Comparison of ENCODE assay signal across 1 cellular context in genomic region chr20:63520939-63521601, GRCh38.
TF ChIP-seq lines count a peak whose summit lies in the region.

No MANE protein-coding gene starts in this region.

TF ChIP-seq in SK-N-SH, 30 proteins besides CTCF, POLR2A, EP300 and RAD21:
- TF ChIP-seq USF2 (IDR thresholded peaks at IDR 0.05; ENCODE audit: borderline replicate concordance, low read depth, low read length): no peak
- TF ChIP-seq MXI1 (IDR thresholded peaks at IDR 0.05; ENCODE audit: low read depth, low read length): peak; percentile 64; the same call in 1 of the 2 replicates
- no peak; the same call in 1 of the 2 replicates for TF ChIP-seq POLR2AphosphoS5 (IDR thresholded peaks at IDR 0.05; ENCODE audit: low read depth, low read length)
- TF ChIP-seq MAX (IDR thresholded peaks at IDR 0.05; ENCODE audit: low read depth): 0 out of 2 replicates have a peak, but pooled peaks have one; percentile 27
- TF ChIP-seq SIN3A (IDR thresholded peaks at IDR 0.05; ENCODE audit: borderline replicate concordance, low read depth, low read length): peak; percentile 16; the same call in 1 of the 2 replicates
TF ChIP-seq in SK-N-SH: peak in this region for 3.
